ENCODE assay signal across 22 cellular contexts in genomic region chr14:51468523-51468922, GRCh38.
DNase-seq lines count a peak whose midpoint lies in the region; ATAC-seq, FAIRE-seq and TF ChIP-seq lines count a peak whose summit lies in the region.
"Had no signal": no experiment of that assay in that cellular context is flagged by ENCODE, and none has a peak within 500 bp of the region (broad histone marks: within the 10 kb centered on the region; RNA-seq: fewer than 3 reads in every experiment).

No MANE protein-coding gene starts in this region.

- TF ChIP-seq RAD21 in SK-N-SH (IDR thresholded peaks at IDR 0.05; ENCODE audit: low read length), result no peak

- H3K9me2 ChIP-seq in SK-N-SH, result no peaks in the 10 kb centered on the region; the same call in 1 of the 2 replicates

- H4K20me1 ChIP-seq in SK-N-SH (ENCODE audit: insufficient read depth) (no peaks in the 10 kb centered on the region), endothelial cell of umbilical vein (replicated peaks; ENCODE audit: control insufficient read depth, extremely low read depth, insufficient read depth, low read length) (no peaks in the 10 kb centered on the region)
- H4K20me1 ChIP-seq: BLaER1 treated with 17β-estradiol and CSF1 and Interleukin-3, amounts not matched to agents 10 nM and 100 nM had no signal

- H3K9me1 ChIP-seq in endothelial cell of umbilical vein (replicated peaks; ENCODE audit: control insufficient read depth, extremely low read depth, insufficient read depth, low read length), result no peaks in the 10 kb centered on the region

- H3K4me2 ChIP-seq in SK-N-SH (no peak overlapping the region), endothelial cell of umbilical vein (ENCODE audit: insufficient read depth, low read length) (peak overlapping the region; percentile 79)
- H3K4me2 ChIP-seq: A549; BLaER1 treated with 17β-estradiol and CSF1 and Interleukin-3, amounts not matched to agents 10 nM and 100 nM had no signal

- no peak for DNase-seq in SK-N-SH
- DNase-seq in dermis blood vessel endothelial cell, result peak; percentile 29
- peak; percentile 50 for DNase-seq in endothelial cell of umbilical vein (ENCODE audit: low read depth, low spot score)
- no peak for DNase-seq in GM12892 (ENCODE audit: insufficient read length)
- no peak for DNase-seq in NCI-H524 (lab: John Stamatoyannopoulos, UW)
- DNase-seq in GM20000 (ENCODE audit: low spot score), result no peak
- DNase-seq: AML-193; Caco-2; Calu3; CD4-positive, alpha-beta T cell; CD8-positive, alpha-beta T cell; DMS79 treated with DMSO at 0.1 percent for 48 hours; GF-D8 had no signal

- no peak for TF ChIP-seq EP300 in SK-N-SH (IDR thresholded peaks at IDR 0.05; ENCODE audit: borderline replicate concordance in 1 of 2, low read depth in 1 of 2, low read length in 1 of 2)

- peaks cover 17% of the 10 kb centered on the region for H3F3A ChIP-seq in SK-N-SH (replicated peaks; ENCODE audit: insufficient read depth)

- H3K9ac ChIP-seq in SK-N-SH (no peak overlapping the region), endothelial cell of umbilical vein (replicated peaks; ENCODE audit: extremely low read depth, insufficient read depth, low read length) (peak overlapping the region; percentile 3)
- H3K9ac ChIP-seq: BLaER1 treated with 17β-estradiol and CSF1 and Interleukin-3, amounts not matched to agents 10 nM and 100 nM had no signal

- H3K4me1 ChIP-seq in SK-N-SH (ENCODE audit: control insufficient read depth in 1 of 2, insufficient read depth in 2 of 2, low read depth in 1 of 2, low read length in 1 of 2), result peaks cover 8 to 12% of the 10 kb centered on the region in 2 experiments
- peaks cover 6% of the 10 kb centered on the region for H3K4me1 ChIP-seq in endothelial cell of umbilical vein (ENCODE audit: control insufficient read depth, extremely low read depth, insufficient read depth, low read length)
- H3K4me1 ChIP-seq: A549; BLaER1 treated with 17β-estradiol and CSF1 and Interleukin-3, amounts not matched to agents 10 nM and 100 nM had no signal

- POLR2A ChIA-PET in SK-N-SH (lab: Yijun Ruan, JAX), result no interaction called here
- POLR2A ChIA-PET in endothelial cell of umbilical vein (lab: Charles Lee), result no interaction called here

- no peak for ATAC-seq in SK-N-SH treated with all-trans-retinoic acid at 6 μM for 48 hours
- ATAC-seq: A549; CD8-positive, alpha-beta T cell had no signal

- FAIRE-seq in endothelial cell of umbilical vein (lab: Jason Lieb, UNC), result peak; percentile 69
- FAIRE-seq in GM12892 (lab: Jason Lieb, UNC), result no peak
- FAIRE-seq: A549, D721Med, G401.6, GM12891, GM18507 had no signal

- H3K27ac ChIP-seq in SK-N-SH (ENCODE audit: low read depth in 2 of 2, low read length in 1 of 2) (no peak overlapping the region), endothelial cell of umbilical vein (ENCODE audit: insufficient read depth, low read depth, low read length) (peak overlapping the region; percentile 7)
- H3K27ac ChIP-seq: 22Rv1; A549; BLaER1 treated with 17β-estradiol and CSF1 and Interleukin-3, amounts not matched to agents 10 nM and 100 nM; C4-2B had no signal

- no peak overlapping the region for H3K4me3 ChIP-seq in SK-N-SH (ENCODE audit: low read depth in 2 of 2, low read length in 1 of 2)
- no peak overlapping the region for H3K4me3 ChIP-seq in endothelial cell of umbilical vein (replicated peaks in 1 of 3; ENCODE audit: insufficient read depth in 1 of 3, low read depth in 1 of 3, low read length in 3 of 3)
- H3K4me3 ChIP-seq: A549; BLaER1 treated with 17β-estradiol and CSF1 and Interleukin-3, amounts not matched to agents 10 nM and 100 nM had no signal

- no peak for TF ChIP-seq POLR2A in endothelial cell of umbilical vein (IDR thresholded peaks at IDR 0.05; ENCODE audit: low read depth, low read length)
- no peak for TF ChIP-seq POLR2A in GM12892 (IDR thresholded peaks at IDR 0.05; ENCODE audit: low read depth, low read length)

- H3K27me3 ChIP-seq in SK-N-SH (ENCODE audit: insufficient read depth), result no peaks in the 10 kb centered on the region
- H3K27me3 ChIP-seq in endothelial cell of umbilical vein (ENCODE audit: control insufficient read depth in 2 of 2, insufficient read depth in 2 of 2, low read length in 2 of 2), result no peaks in the 10 kb centered on the region
- H3K27me3 ChIP-seq: BLaER1 treated with 17β-estradiol and CSF1 and Interleukin-3, amounts not matched to agents 10 nM and 100 nM had no signal

- no peaks in the 10 kb centered on the region for H3K79me2 ChIP-seq in SK-N-SH (ENCODE audit: insufficient read depth)
- H3K79me2 ChIP-seq in endothelial cell of umbilical vein (ENCODE audit: control insufficient read depth, insufficient read depth, low read length), result no peaks in the 10 kb centered on the region

- 84% methylated on average over 3 of the region's 3 CpGs for WGBS in SK-N-SH (ENCODE audit: low lambda C conversion rate)

- H3K9me3 ChIP-seq in SK-N-SH (no peaks in the 10 kb centered on the region), endothelial cell of umbilical vein (replicated peaks; ENCODE audit: control insufficient read depth, insufficient read depth, low read length) (no peaks in the 10 kb centered on the region)
- H3K9me3 ChIP-seq: Caco-2 had no signal

- intact Hi-C loops in endothelial cell of umbilical vein (cut with micrococcal nuclease), result no loop called here

- CTCF ChIA-PET in SK-N-SH (lab: Yijun Ruan, JAX), result no interaction called here
- CTCF ChIA-PET in endothelial cell of umbilical vein (lab: Charles Lee), result no interaction called here

- TF ChIP-seq CTCF in SK-N-SH (IDR thresholded peaks at IDR 0.05) (no peak), endothelial cell of umbilical vein (IDR thresholded peaks at IDR 0.05; ENCODE audit: extremely low read depth in 1 of 2, insufficient read depth in 1 of 2, low read depth in 1 of 2, low read length in 2 of 2) (no peak), GM20000 (IDR thresholded peaks at IDR 0.05; ENCODE audit: extremely low read depth, missing control alignments) (no peak)

- dilution Hi-C loops in endothelial cell of umbilical vein (cut with MboI; ENCODE audit: extremely low pct_ligation_motif_present, low sequenced_read_pairs), result no loop called here

- BruUV-seq in endothelial cell of umbilical vein (replicated peaks; lab: Mats Ljungman, UMichigan), result no TSS peak

- H2AFZ ChIP-seq in SK-N-SH (ENCODE audit: low read depth), result peak overlapping the region; percentile 46; the same call in 1 of the 2 replicates
- peak overlapping the region; percentile 34 for H2AFZ ChIP-seq in endothelial cell of umbilical vein (ENCODE audit: low read depth, low read length)

- no peaks in the 10 kb centered on the region for H3K36me3 ChIP-seq in SK-N-SH (replicated peaks in 1 of 2; ENCODE audit: control insufficient read depth in 1 of 2, insufficient read depth in 2 of 2, low read length in 1 of 2)
- H3K36me3 ChIP-seq in endothelial cell of umbilical vein (ENCODE audit: control insufficient read depth in 2 of 2, extremely low read depth in 1 of 2, insufficient read depth in 2 of 2, low read length in 2 of 2), result no peaks in the 10 kb centered on the region
- H3K36me3 ChIP-seq: BLaER1 treated with 17β-estradiol and CSF1 and Interleukin-3, amounts not matched to agents 10 nM and 100 nM had no signal

TF ChIP-seq in SK-N-SH, 30 proteins besides CTCF, POLR2A, EP300 and RAD21 (continues in another document):
- TF ChIP-seq FOXJ3 (CRISPR knock-in tag; IDR thresholded peaks at IDR 0.05), result no peak
- TF ChIP-seq RFX5 (IDR thresholded peaks at IDR 0.05; ENCODE audit: low read length), result no peak
- no peak for TF ChIP-seq TAF1 (IDR thresholded peaks at IDR 0.05; ENCODE audit: borderline replicate concordance, low read depth, low read length)
- TF ChIP-seq NRF1 (IDR thresholded peaks at IDR 0.05; ENCODE audit: low read depth, low read length), result no peak
- TF ChIP-seq IRF3 (IDR thresholded peaks at IDR 0.05; ENCODE audit: low read depth, low read length), result no peak

TF ChIP-seq in SK-N-SH treated with all-trans-retinoic acid at 6 μM for 48 hours, 23 proteins besides CTCF, POLR2A, EP300 and RAD21 (continues in another document):
- TF ChIP-seq ZC3H10 (CRISPR knock-in tag; IDR thresholded peaks at IDR 0.05) (no peak), TCF4 (CRISPR knock-in tag; IDR thresholded peaks at IDR 0.05; ENCODE audit: borderline replicate concordance) (no peak), GLIS3 (CRISPR knock-in tag; IDR thresholded peaks at IDR 0.05) (no peak), CREB5 (CRISPR knock-in tag; IDR thresholded peaks at IDR 0.05; ENCODE audit: low read depth) (no peak), CSDC2 (CRISPR knock-in tag; IDR thresholded peaks at IDR 0.05) (no peak), OSR1 (CRISPR knock-in tag; IDR thresholded peaks at IDR 0.05) (no peak), BACH2 (CRISPR knock-in tag; IDR thresholded peaks at IDR 0.05; ENCODE audit: borderline replicate concordance) (no peak)

TF ChIP-seq in endothelial cell of umbilical vein, 7 proteins besides CTCF, POLR2A, EP300 and RAD21:
- TF ChIP-seq JUN (IDR thresholded peaks at IDR 0.05; ENCODE audit: borderline replicate concordance, insufficient read depth, insufficient read length, low read depth) (no peak), GATA2 (IDR thresholded peaks at IDR 0.05; ENCODE audit: insufficient read depth, insufficient read length, low read depth, low read length) (peak; percentile 54)

Comparison
In these comparisons a context has a peak if more than half of its experiments do, and no peak if none do; other contexts are left out.
1. DNase-seq: peak in dermis blood vessel endothelial cell (single experiment) and endothelial cell of umbilical vein (single experiment); none in SK-N-SH (single experiment), GM12892 (single experiment), NCI-H524 (0 of 2) and GM20000 (single experiment).